In the genomic region with DNA sequence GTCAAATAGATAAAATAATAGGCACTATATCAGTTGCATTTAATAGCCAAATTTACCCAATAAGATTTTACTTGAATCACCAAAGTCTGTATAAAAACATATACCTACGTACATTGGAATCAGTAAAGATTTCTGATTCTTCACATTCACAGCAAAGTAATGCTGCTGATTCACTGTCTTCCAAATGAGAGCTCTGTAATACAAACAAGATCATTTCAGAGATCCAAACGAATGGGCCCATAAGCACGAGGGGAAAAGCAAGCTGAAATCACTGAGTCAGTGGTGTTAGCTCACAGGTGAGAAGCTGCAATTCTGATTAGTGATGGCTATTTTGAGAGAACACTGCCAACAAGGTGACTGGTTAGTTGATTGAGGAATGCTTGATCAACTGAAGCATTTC, we compare ENCODE assay signal across 26 cellular contexts.
"Had no signal": no experiment of that assay in that cellular context is flagged by ENCODE, and none has a peak within 500 bp of the region (broad histone marks: within the 10 kb centered on the region; RNA-seq: fewer than 3 reads in every experiment).

No MANE protein-coding gene starts in this region.

- H3K27ac Mint-ChIP-seq: activated CD4-positive, alpha-beta T cell treated with anti-CD3 and anti-CD28 coated beads, Interleukin-2, amount 10 ng/mL, durations not matched to agents 7 days and 5 days; activated naive CD4-positive, alpha-beta T cell treated with anti-CD3 and anti-CD28 coated beads, Interleukin-2, amount 50 U/mL, for 72 hours; activated T-cell treated with anti-CD3 and anti-CD28 coated beads, Interleukin-2, amount 50 U/mL, for 24 hours; activated T-helper 17 cell treated with anti-CD3 and anti-CD28 coated beads, Interleukin-2, amount 50 U/mL, for 72 hours; stimulated activated effector memory CD8-positive, alpha-beta T cell treated with anti-CD3 and anti-CD28 coated beads, Interleukin-12 subunit alpha, Interleukin-12 subunit beta, amount 100 ng/mL, for 72 hours had no signal

- DNase-seq: activated CD4-positive, alpha-beta T cell treated with anti-CD3 and anti-CD28 coated beads, Interleukin-2, amount 10 ng/mL, durations not matched to agents 7 days and 5 days; activated CD4-positive, CD25-positive, alpha-beta regulatory T cell treated with anti-CD3 and anti-CD28 coated beads, Interleukin-2, amount 50 U/mL, for 72 hours; activated T-cell treated with anti-CD3 and anti-CD28 coated beads, Interleukin-2, amount 50 U/mL, for 24 hours; aorta; dorsolateral prefrontal cortex; effector memory CD8-positive, alpha-beta T cell; esophagus squamous epithelium; heart left ventricle; islet precursor cell; left colon; lower lobe of right lung; naive B cell; occipital lobe; posterior cingulate gyrus; stimulated activated CD4-positive, alpha-beta T cell treated with anti-CD3 and anti-CD28 coated beads, Interleukin-2, amount 100 ng/mL, for 24 hours; testis; trophoblast cell; uterus had no signal

- H3K27me3 ChIP-seq: dorsolateral prefrontal cortex, esophagus squamous epithelium, gastroesophageal sphincter, heart left ventricle, testis, uterus had no signal

- ATAC-seq: activated naive CD4-positive, alpha-beta T cell treated with anti-CD3 and anti-CD28 coated beads, Interleukin-2, amount 50 U/mL, for 72 hours; activated T-helper 17 cell treated with anti-CD3 and anti-CD28 coated beads, Interleukin-2, amount 50 U/mL, for 72 hours; effector memory CD8-positive, alpha-beta T cell; gastroesophageal sphincter; heart left ventricle; left colon; lower lobe of right lung; sciatic nerve; stimulated activated effector memory CD8-positive, alpha-beta T cell treated with anti-CD3 and anti-CD28 coated beads, Interleukin-12 subunit alpha, Interleukin-12 subunit beta, amount 100 ng/mL, for 72 hours had no signal

- H3K4me1 ChIP-seq: gastroesophageal sphincter, lower lobe of right lung, testis, uterus had no signal

- H3K36me3 Mint-ChIP-seq: activated naive CD4-positive, alpha-beta T cell treated with anti-CD3 and anti-CD28 coated beads, Interleukin-2, amount 50 U/mL, for 72 hours; stimulated activated effector memory CD8-positive, alpha-beta T cell treated with anti-CD3 and anti-CD28 coated beads, Interleukin-12 subunit alpha, Interleukin-12 subunit beta, amount 100 ng/mL, for 72 hours had no signal

- H3K27me3 Mint-ChIP-seq: activated CD4-positive, alpha-beta T cell treated with anti-CD3 and anti-CD28 coated beads, Interleukin-2, amount 10 ng/mL, durations not matched to agents 7 days and 5 days; activated T-cell treated with anti-CD3 and anti-CD28 coated beads, Interleukin-2, amount 50 U/mL, for 24 hours; activated T-helper 17 cell treated with anti-CD3 and anti-CD28 coated beads, Interleukin-2, amount 50 U/mL, for 72 hours; central memory CD8-positive, alpha-beta T cell; effector memory CD8-positive, alpha-beta T cell; naive B cell had no signal

- H3K9me3 Mint-ChIP-seq: activated CD4-positive, alpha-beta T cell treated with anti-CD3 and anti-CD28 coated beads, Interleukin-2, amount 10 ng/mL, durations not matched to agents 7 days and 5 days; activated naive CD4-positive, alpha-beta T cell treated with anti-CD3 and anti-CD28 coated beads, Interleukin-2, amount 50 U/mL, for 72 hours; activated T-cell treated with anti-CD3 and anti-CD28 coated beads, Interleukin-2, amount 50 U/mL, for 24 hours; activated T-helper 17 cell treated with anti-CD3 and anti-CD28 coated beads, Interleukin-2, amount 50 U/mL, for 72 hours; central memory CD8-positive, alpha-beta T cell; effector memory CD8-positive, alpha-beta T cell; naive B cell; neural crest cell; stimulated activated effector memory CD8-positive, alpha-beta T cell treated with anti-CD3 and anti-CD28 coated beads, Interleukin-12 subunit alpha, Interleukin-12 subunit beta, amount 100 ng/mL, for 72 hours had no signal

- H3K4me1 Mint-ChIP-seq: activated T-helper 17 cell treated with anti-CD3 and anti-CD28 coated beads, Interleukin-2, amount 50 U/mL, for 72 hours; central memory CD8-positive, alpha-beta T cell; stimulated activated effector memory CD8-positive, alpha-beta T cell treated with anti-CD3 and anti-CD28 coated beads, Interleukin-12 subunit alpha, Interleukin-12 subunit beta, amount 100 ng/mL, for 72 hours had no signal

- H3K4me3 Mint-ChIP-seq: activated CD4-positive, alpha-beta T cell treated with anti-CD3 and anti-CD28 coated beads, Interleukin-2, amount 10 ng/mL, durations not matched to agents 7 days and 5 days; activated T-cell treated with anti-CD3 and anti-CD28 coated beads, Interleukin-2, amount 50 U/mL, for 24 hours; activated T-helper 17 cell treated with anti-CD3 and anti-CD28 coated beads, Interleukin-2, amount 50 U/mL, for 72 hours; central memory CD8-positive, alpha-beta T cell; effector memory CD8-positive, alpha-beta T cell; naive B cell; neural crest cell; stimulated activated effector memory CD8-positive, alpha-beta T cell treated with anti-CD3 and anti-CD28 coated beads, Interleukin-12 subunit alpha, Interleukin-12 subunit beta, amount 100 ng/mL, for 72 hours had no signal

- H3K27ac ChIP-seq: esophagus squamous epithelium, gastroesophageal sphincter, heart left ventricle, lower lobe of right lung, testis, uterus, VCaP had no signal
